In genomic region chr6:41502607-41503434, GRCh38 we compare ENCODE assay signal across 10 cellular contexts. TPM values are rescaled to one million over a fixed set of nuclear protein-coding genes. Genes with fewer than 3 reads are reported as not detected.
A peak's percentile ranks its signal among the peaks of the same experiment; 100 is the strongest.
DNase-seq lines count a peak whose midpoint lies in the region; ATAC-seq and TF ChIP-seq lines count a peak whose summit lies in the region.
"Had no signal": no experiment of that assay in that cellular context is flagged by ENCODE, and none has a peak within 500 bp of the region (broad histone marks: within the 10 kb centered on the region; RNA-seq: fewer than 3 reads in every experiment).

No MANE protein-coding gene starts in this region.

- peak overlapping the region; percentile 11 to 81 for H3K27ac Mint-ChIP-seq in natural killer cell treated with Interleukin-12 subunit alpha and Interleukin-12 subunit beta and Interleukin-15 and Interleukin-18, amount 100 ng/mL, for 72 hours

- no peaks in the 10 kb centered on the region for H3K9me3 ChIP-seq in heart left ventricle
- H3K9me3 ChIP-seq in fibroblast of lung (ENCODE audit: control insufficient read depth, insufficient read depth, low read depth, low read length): no peaks in the 10 kb centered on the region
- H3K9me3 ChIP-seq in GM23248 (ENCODE audit: low read depth): no peaks in the 10 kb centered on the region

- H3K27ac ChIP-seq in heart left ventricle (peak overlapping the region in 3 of 12 donors; percentile 32 to 39 (median 34)), fibroblast of lung (ENCODE audit: insufficient read depth, low read length) (no peak overlapping the region), GM23248 (no peak overlapping the region)

- H3F3A ChIP-seq in GM23248 (ENCODE audit: insufficient read depth): no peaks in the 10 kb centered on the region

- H3K4me3 ChIP-seq in heart left ventricle (peak overlapping the region in 3 of 12 donors; percentile 56 to 58 (median 57)), fibroblast of lung (replicated peaks in 1 of 4; ENCODE audit: control extremely low read depth in 1 of 4, insufficient read depth in 1 of 4, low read depth in 3 of 4, low read length in 4 of 4) (no peak overlapping the region), GM23248 (no peak overlapping the region)

- H3K4me1 Mint-ChIP-seq in natural killer cell treated with Interleukin-12 subunit alpha and Interleukin-12 subunit beta and Interleukin-15 and Interleukin-18, amount 100 ng/mL, for 72 hours (ENCODE audit: low read depth in 2 of 2): peaks cover 35 to 52% of the 10 kb centered on the region in 2 donors

- H4K20me1 ChIP-seq in fibroblast of lung (ENCODE audit: control insufficient read depth, extremely low read depth, insufficient read depth, low read length): no peaks in the 10 kb centered on the region
- no peaks in the 10 kb centered on the region for H4K20me1 ChIP-seq in GM23248 (ENCODE audit: insufficient read depth)

- peaks cover 16 to 43% of the 10 kb centered on the region in 2 donors for H3K27me3 Mint-ChIP-seq in natural killer cell treated with Interleukin-12 subunit alpha and Interleukin-12 subunit beta and Interleukin-15 and Interleukin-18, amount 100 ng/mL, for 72 hours

- no peak overlapping the region for H3K9ac ChIP-seq in fibroblast of lung (ENCODE audit: insufficient read depth, low read length)
- no peak overlapping the region for H3K9ac ChIP-seq in GM23248

- peaks cover 9% of the 10 kb centered on the region for H3K36me3 Mint-ChIP-seq in natural killer cell treated with Interleukin-12 subunit alpha and Interleukin-12 subunit beta and Interleukin-15 and Interleukin-18, amount 100 ng/mL, for 72 hours

- in situ Hi-C loops in GM23248 (cut with MboI): no loop called here

- no peak for TF ChIP-seq CTCF in heart left ventricle (IDR thresholded peaks at IDR 0.05)
- no peak for TF ChIP-seq CTCF in fibroblast of lung (conservative IDR thresholded peaks at IDR 0.05 in 1 of 2, IDR thresholded peaks at IDR 0.05 in 1 of 2; ENCODE audit: low read depth in 1 of 2, low read length in 2 of 2)

- H3K27me3 ChIP-seq in heart left ventricle: peaks cover 0 to 47% (median 6%) of the 10 kb centered on the region in 9 donors
- H3K27me3 ChIP-seq in fibroblast of lung (ENCODE audit: control insufficient read depth, insufficient read depth, low read length): peaks cover 21% of the 10 kb centered on the region
- H3K27me3 ChIP-seq in GM23248 (replicated peaks; ENCODE audit: insufficient read depth): peaks cover 22% of the 10 kb centered on the region

- WGBS in heart left ventricle, 4 donors: 50 to 67% (median 62%) methylated on average over 25 to 30 of the region's 30 CpGs
- WGBS in GM23248 (ENCODE audit: low coverage in 1 of 2, low lambda C conversion rate in 2 of 2, missing lambda C conversion rate in 2 of 2), 2 experiments: 64 to 68% methylated on average over 24 to 30 of the region's 30 CpGs

- ATAC-seq in heart left ventricle (no peak), Right ventricle myocardium inferior (no peak), HG02642 (IDR thresholded peaks at IDR 0.05; ENCODE audit: poor library complexity, unreplicated experiment) (no peak), HG02981 (IDR thresholded peaks at IDR 0.05; ENCODE audit: unreplicated experiment) (no peak), GM18498 (IDR thresholded peaks at IDR 0.05; ENCODE audit: unreplicated experiment) (no peak)
- ATAC-seq in natural killer cell treated with Interleukin-12 subunit alpha and Interleukin-12 subunit beta and Interleukin-15 and Interleukin-18, amount 100 ng/mL, for 72 hours: peak; percentile 47 to 63

- no peak for TF ChIP-seq POLR2A in heart left ventricle (IDR thresholded peaks at IDR 0.05)

- H3K4me2 ChIP-seq in fibroblast of lung (ENCODE audit: extremely low read depth, insufficient read depth, low read length): peak overlapping the region; percentile 33
- no peak overlapping the region for H3K4me2 ChIP-seq in GM23248 (ENCODE audit: unreplicated experiment)

- H2AFZ ChIP-seq in fibroblast of lung (ENCODE audit: low read length) (no peak overlapping the region), GM23248 (no peak overlapping the region)

- H3K36me3 ChIP-seq in heart left ventricle (no peaks in the 10 kb centered on the region), fibroblast of lung (ENCODE audit: control insufficient read depth, insufficient read depth, low read length) (no peaks in the 10 kb centered on the region), GM23248 (ENCODE audit: low read depth) (no peaks in the 10 kb centered on the region)

- peak overlapping the region; percentile 43 for H3K4me3 Mint-ChIP-seq in natural killer cell treated with Interleukin-12 subunit alpha and Interleukin-12 subunit beta and Interleukin-15 and Interleukin-18, amount 100 ng/mL, for 72 hours

- no peaks in the 10 kb centered on the region for H3K9me2 ChIP-seq in GM23248 (ENCODE audit: insufficient read depth)

- intact Hi-C loops in heart left ventricle (cut with DNase I): no loop called here
- intact Hi-C loops in Right ventricle myocardium inferior (cut with DNase I): loop anchor here (5.0 kb wide), 2 partner anchors 44 to 59 kb away; partner anchors contain the start of gene FOXP4

- H3K79me2 ChIP-seq in fibroblast of lung (ENCODE audit: control insufficient read depth, insufficient read depth, low read length): no peaks in the 10 kb centered on the region
- H3K79me2 ChIP-seq in GM23248 (ENCODE audit: insufficient read depth): no peaks in the 10 kb centered on the region

- peaks cover 0 to 27% (median 17%) of the 10 kb centered on the region in 12 donors for H3K4me1 ChIP-seq in heart left ventricle
- peaks cover 6% of the 10 kb centered on the region for H3K4me1 ChIP-seq in fibroblast of lung (ENCODE audit: control insufficient read depth, extremely low read depth, insufficient read depth, low read length)
- H3K4me1 ChIP-seq in GM23248 (ENCODE audit: insufficient read depth): no peaks in the 10 kb centered on the region

- DNase-seq in heart left ventricle: peak in 3 of 5 donors; percentile 22 to 42 (median 28)
- no peak for DNase-seq in Right ventricle myocardium inferior (ENCODE audit: missing footprints)
- peak in 1 of 2 donors; percentile 48 for DNase-seq in fibroblast of lung (ENCODE audit: low read depth in 2 of 2)
- peak; percentile 84 for DNase-seq in natural killer cell treated with Interleukin-12 subunit alpha and Interleukin-12 subunit beta and Interleukin-15 and Interleukin-18, amount 100 ng/mL, for 72 hours (ENCODE audit: low spot score)
- no peak for DNase-seq in GM23248
- DNase-seq: central memory CD4-positive, alpha-beta T cell; NCI-H526 treated with DMSO at 0.1 percent for 48 hours had no signal

- H3K9me3 Mint-ChIP-seq in natural killer cell treated with Interleukin-12 subunit alpha and Interleukin-12 subunit beta and Interleukin-15 and Interleukin-18, amount 100 ng/mL, for 72 hours: no peaks in the 10 kb centered on the region

RNA-seq across cellular contexts. Expression of gene FOXP4, which starts 43.4 kb away (rescaled TPM):
- total RNA-seq in heart left ventricle: 10 to 100 TPM; 11.3 to 22.5 (median 16.0) TPM
- polyA plus RNA-seq in heart left ventricle: 10 to 100 TPM; 10.9 to 17.9 TPM
- 13.9 TPM for total RNA-seq in Right ventricle myocardium inferior
- 1.3 and 1.8 TPM in 2 replicates for total RNA-seq in fibroblast of lung
- polyA plus RNA-seq in fibroblast of lung: 0.81 and 1.9 TPM in 2 replicates
- 5.7 and 10.0 TPM in 2 replicates for polyA plus RNA-seq in fibroblast of lung (2012)
- 2.9 and 8.0 TPM in 2 replicates for polyA minus RNA-seq in fibroblast of lung (ENCODE audit: low replicate concordance)
- total RNA-seq in natural killer cell treated with Interleukin-12 subunit alpha and Interleukin-12 subunit beta and Interleukin-15 and Interleukin-18, amount 100 ng/mL, for 72 hours: 100 to 1,000 TPM in 1 of 2 donors, 10 to 100 TPM in 1; 52.4 to 110 TPM
- 3.9 and 5.4 TPM in 2 replicates for total RNA-seq in GM23248 (2014; rRNA removed; shearing (Covaris generic))
- polyA plus RNA-seq in GM23248 (2016; fragmentation: Nextera tagmentation; extraction: Ambion mirVana): 1.1 and 1.4 TPM in 2 replicates

Comparison
In these comparisons a context has a peak if more than half of its experiments do, and no peak if none do; other contexts are left out.
1. DNase-seq: peak in heart left ventricle (3 of 5) and natural killer cell treated with Interleukin-12 subunit alpha and Interleukin-12 subunit beta and Interleukin-15 and Interleukin-18, amount 100 ng/mL, for 72 hours (single experiment); none in Right ventricle myocardium inferior (single experiment) and GM23248 (single experiment).
2. ATAC-seq: peak in natural killer cell treated with Interleukin-12 subunit alpha and Interleukin-12 subunit beta and Interleukin-15 and Interleukin-18, amount 100 ng/mL, for 72 hours (2 of 2); none in heart left ventricle (0 of 4), Right ventricle myocardium inferior (single experiment), HG02642 (single experiment), HG02981 (single experiment) and GM18498 (single experiment).